ENCODE assay signal across 26 cellular contexts in the genomic region with DNA sequence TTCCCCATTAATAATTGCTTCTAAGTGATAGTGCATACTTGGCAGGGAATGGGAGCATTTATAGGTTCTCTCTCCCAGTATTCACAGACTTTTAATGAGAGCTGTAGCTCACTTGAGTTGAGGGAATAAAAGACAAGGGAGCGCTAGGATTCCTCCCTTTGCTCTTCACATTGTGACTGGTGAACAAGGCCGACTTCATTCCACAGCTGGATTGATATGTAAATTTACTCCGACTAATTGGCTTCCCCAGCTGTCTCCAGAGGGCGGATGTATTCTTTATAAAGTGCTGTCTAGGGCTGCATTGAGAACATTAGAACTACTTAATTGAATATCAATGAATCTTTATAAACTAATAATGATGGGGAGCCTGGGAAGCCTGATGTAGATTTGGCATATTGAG.
"Had no signal": no experiment of that assay in that cellular context is flagged by ENCODE, and none has a peak within 500 bp of the region (broad histone marks: within the 10 kb centered on the region; RNA-seq: fewer than 3 reads in every experiment).

No MANE protein-coding gene starts in this region.

- H3K27me3 ChIP-seq: right atrium auricular region, suprapubic skin, tibial artery, upper lobe of right lung had no signal

- H3K4me1 Mint-ChIP-seq: activated CD4-positive, alpha-beta T cell treated with anti-CD3 and anti-CD28 coated beads for 36 hours; central memory CD8-positive, alpha-beta T cell; endodermal cell had no signal

- H3K27me3 Mint-ChIP-seq: central memory CD8-positive, alpha-beta T cell; dendritic cell treated with granulocyte-macrophage colony-stimulating factor and Interleukin-4, amounts not matched to agents 40 ng/mL and 50 ng/mL, for 4 days had no signal

- H3K9me3 Mint-ChIP-seq: activated T-cell treated with anti-CD3 and anti-CD28 coated beads, Interleukin-2, amount 50 U/mL, for 72 hours; central memory CD8-positive, alpha-beta T cell; dendritic cell treated with granulocyte-macrophage colony-stimulating factor and Interleukin-4, amounts not matched to agents 40 ng/mL and 50 ng/mL, for 4 days; T-helper 2 cell treated with Interferon-gamma antibody and Interleukin-4, amounts not matched to agents 5 μg/mL and 100 μg/mL, for 36 hours had no signal

- ATAC-seq: activated CD4-positive, alpha-beta T cell treated with anti-CD3 and anti-CD28 coated beads for 36 hours; activated CD8-positive, alpha-beta T cell treated with anti-CD3 and anti-CD28 coated beads, Interleukin-2, amount 10 ng/mL, durations not matched to agents 7 days and 5 days; activated T-cell treated with anti-CD3 and anti-CD28 coated beads, Interleukin-2, amount 50 U/mL, for 72 hours; esophagus mucosa; heart left ventricle; naive thymus-derived CD4-positive, alpha-beta T cell; psoas muscle; upper lobe of right lung had no signal

- H3K9me3 ChIP-seq: psoas muscle, suprapubic skin, tibial artery, upper lobe of right lung had no signal

- H3K4me1 ChIP-seq: heart left ventricle, parathyroid adenoma, psoas muscle, right atrium auricular region, suprapubic skin, tibial artery, upper lobe of right lung had no signal

- DNase-seq: activated CD4-positive, alpha-beta T cell treated with anti-CD3 and anti-CD28 coated beads for 36 hours; activated CD4-positive, CD25-positive, alpha-beta regulatory T cell; activated CD8-positive, alpha-beta T cell treated with anti-CD3 and anti-CD28 coated beads, Interleukin-2, amount 10 ng/mL, durations not matched to agents 7 days and 5 days; activated naive CD4-positive, alpha-beta T cell treated with Interleukin-2 at 50 U/mL for 16 hours; activated T-cell treated with anti-CD3 and anti-CD28 coated beads for 4 hours; activated T-cell treated with anti-CD3 and anti-CD28 coated beads, Interleukin-2, amount 50 U/mL, for 72 hours; anterior cingulate cortex; endodermal cell; foreskin fibroblast; heart left ventricle; hypothalamus; midbrain; naive thymus-derived CD4-positive, alpha-beta T cell; occipital lobe; psoas muscle; stimulated activated naive CD4-positive, alpha-beta T cell; tibial artery; upper lobe of right lung had no signal

- H3K4me3 Mint-ChIP-seq: activated CD4-positive, alpha-beta T cell treated with anti-CD3 and anti-CD28 coated beads for 36 hours; activated CD8-positive, alpha-beta T cell treated with anti-CD3 and anti-CD28 coated beads, Interleukin-2, amount 10 ng/mL, durations not matched to agents 7 days and 5 days; activated naive CD8-positive, alpha-beta T cell; activated T-cell treated with anti-CD3 and anti-CD28 coated beads, Interleukin-2, amount 50 U/mL, for 72 hours; central memory CD8-positive, alpha-beta T cell; dendritic cell treated with granulocyte-macrophage colony-stimulating factor and Interleukin-4, amounts not matched to agents 40 ng/mL and 50 ng/mL, for 4 days; endodermal cell; naive thymus-derived CD4-positive, alpha-beta T cell; T-helper 2 cell treated with Interferon-gamma antibody and Interleukin-4, amounts not matched to agents 5 μg/mL and 100 μg/mL, for 36 hours had no signal

- H3K36me3 ChIP-seq: heart left ventricle, right atrium auricular region, suprapubic skin, tibial artery, upper lobe of right lung had no signal

- H3K27ac ChIP-seq: heart left ventricle, parathyroid adenoma, psoas muscle, right atrium auricular region, suprapubic skin, tibial artery, upper lobe of right lung had no signal

- H3K4me3 ChIP-seq: heart left ventricle, psoas muscle, right atrium auricular region, suprapubic skin, tibial artery, upper lobe of right lung had no signal

- H2AFZ ChIP-seq: parathyroid adenoma had no signal

- H3K36me3 Mint-ChIP-seq: activated naive CD8-positive, alpha-beta T cell; naive thymus-derived CD4-positive, alpha-beta T cell had no signal

- H3K27ac Mint-ChIP-seq: activated CD4-positive, alpha-beta T cell treated with anti-CD3 and anti-CD28 coated beads for 36 hours; activated CD8-positive, alpha-beta T cell treated with anti-CD3 and anti-CD28 coated beads, Interleukin-2, amount 10 ng/mL, durations not matched to agents 7 days and 5 days; activated naive CD8-positive, alpha-beta T cell; activated T-cell treated with anti-CD3 and anti-CD28 coated beads, Interleukin-2, amount 50 U/mL, for 72 hours; dendritic cell treated with granulocyte-macrophage colony-stimulating factor and Interleukin-4, amounts not matched to agents 40 ng/mL and 50 ng/mL, for 4 days; endodermal cell; naive thymus-derived CD4-positive, alpha-beta T cell; T-helper 2 cell treated with Interferon-gamma antibody and Interleukin-4, amounts not matched to agents 5 μg/mL and 100 μg/mL, for 36 hours had no signal

- H3K9ac ChIP-seq: parathyroid adenoma had no signal

- H3K79me2 ChIP-seq: parathyroid adenoma had no signal
